36 cellular contexts compared by ENCODE assay signal in the genomic region with DNA sequence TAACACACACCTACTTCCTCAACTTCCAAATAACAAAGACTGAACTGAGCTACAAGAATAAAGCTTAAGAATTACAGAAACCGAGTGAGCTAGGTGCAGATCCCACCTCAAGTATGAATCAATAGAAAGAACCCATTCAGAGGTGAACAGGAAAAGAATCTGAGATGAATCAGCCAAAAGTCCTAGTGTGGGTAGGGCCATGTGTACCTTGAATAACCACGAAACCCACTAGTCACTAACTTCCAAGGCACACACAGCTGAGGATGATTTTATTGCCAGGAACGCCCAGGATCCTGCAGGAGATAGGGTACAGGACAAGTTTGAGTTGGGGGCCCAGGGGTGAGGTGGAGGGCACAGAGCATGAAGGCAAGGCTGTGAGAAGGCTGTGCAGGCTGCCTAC.
"Had no signal": no experiment of that assay in that cellular context is flagged by ENCODE, and none has a peak within 500 bp of the region (broad histone marks: within the 10 kb centered on the region; RNA-seq: fewer than 3 reads in every experiment).

No MANE protein-coding gene starts in this region.

- H3K27ac ChIP-seq: ascending aorta, body of pancreas, brain microvascular endothelial cell, breast epithelium, VCaP had no signal

- H3K27me3 ChIP-seq: ascending aorta, body of pancreas, brain microvascular endothelial cell, breast epithelium had no signal

- H3K36me3 ChIP-seq: ascending aorta, brain microvascular endothelial cell, breast epithelium had no signal

- DNase-seq: activated B cell treated with CpG ODN at 0.5 μM for 24 hours; activated CD4-positive, alpha-beta memory T cell treated with anti-CD3 and anti-CD28 coated beads for 36 hours; activated CD4-positive, alpha-beta T cell treated with anti-CD3 and anti-CD28 coated beads for 4 hours; activated CD4-positive, alpha-beta T cell treated with anti-CD3 and anti-CD28 coated beads, Interleukin-2, amount 10 ng/mL, durations not matched to agents 24 days and 14 days; activated CD4-positive, alpha-beta T cell treated with anti-CD3 and anti-CD28 coated beads, Interleukin-2, amount 50 U/mL, for 1 hour; activated CD4-positive, alpha-beta T cell treated with anti-CD3 and anti-CD28 coated beads, Interleukin-2, amount 50 U/mL, for 4 hours; activated CD4-positive, CD25-positive, alpha-beta regulatory T cell treated with anti-CD3 and anti-CD28 coated beads, Interleukin-2, amount 50 U/mL, for 72 hours; activated CD8-positive, alpha-beta memory T cell treated with anti-CD3 and anti-CD28 coated beads, Interleukin-2, amount 50 U/mL, for 4 hours; activated CD8-positive, alpha-beta T cell treated with anti-CD3 and anti-CD28 coated beads for 36 hours; activated effector memory CD4-positive, alpha-beta T cell treated with anti-CD3 and anti-CD28 coated beads, Interleukin-2, amount 50 U/mL, for 16 hours; activated gamma-delta T cell treated with Interleukin-2 at 50 U/mL for 16 hours; activated naive CD4-positive, alpha-beta T cell; activated naive CD4-positive, alpha-beta T cell treated with anti-CD3 and anti-CD28 coated beads for 36 hours; activated naive CD4-positive, alpha-beta T cell treated with anti-CD3 and anti-CD28 coated beads, Interleukin-2, amount 50 U/mL, for 16 hours; activated naive CD8-positive, alpha-beta T cell treated with anti-CD3 and anti-CD28 coated beads, Interleukin-2, amount 10 ng/mL, durations not matched to agents 7 days and 5 days; activated naive CD8-positive, alpha-beta T cell treated with anti-CD3 and anti-CD28 coated beads, Interleukin-2, amount 50 U/mL, for 24 hours; activated T-cell treated with anti-CD3 and anti-CD28 coated beads for 4 hours; activated T-cell treated with anti-CD3 and anti-CD28 coated beads, Interleukin-2, amount 50 U/mL, for 1 hour; activated T-cell treated with anti-CD3 and anti-CD28 coated beads, Interleukin-2, amount 50 U/mL, for 4 hours; activated T-cell treated with anti-CD3 and anti-CD28 coated beads, Interleukin-2, amount 50 U/mL, for 72 hours; amygdala; anterior cingulate cortex; body of pancreas; brain microvascular endothelial cell; central memory CD4-positive, alpha-beta T cell; T-helper 1 cell; T-helper 2 cell; T-helper 9 cell had no signal

- H3K4me1 ChIP-seq: ascending aorta, body of pancreas, breast epithelium had no signal

- H3K36me3 Mint-ChIP-seq: activated CD4-positive, alpha-beta memory T cell treated with anti-CD3 and anti-CD28 coated beads for 36 hours; activated naive CD4-positive, alpha-beta T cell treated with anti-CD3 and anti-CD28 coated beads, Interleukin-2, amount 50 U/mL, for 72 hours; activated naive CD8-positive, alpha-beta T cell treated with anti-CD3 and anti-CD28 coated beads, Interleukin-2, amount 10 ng/mL, durations not matched to agents 7 days and 5 days had no signal

- H3K4me1 Mint-ChIP-seq: activated B cell treated with CpG ODN at 0.5 μM for 24 hours; activated CD4-positive, alpha-beta T cell treated with anti-CD3 and anti-CD28 coated beads, Interleukin-2, amount 10 ng/mL, durations not matched to agents 24 days and 14 days; activated naive CD8-positive, alpha-beta T cell treated with anti-CD3 and anti-CD28 coated beads, Interleukin-2, amount 10 ng/mL, durations not matched to agents 7 days and 5 days; activated naive CD8-positive, alpha-beta T cell treated with anti-CD3 and anti-CD28 coated beads, Interleukin-2, amount 50 U/mL, for 24 hours; activated T-helper 17 cell treated with anti-CD3 and anti-CD28 coated beads, Interleukin-2, amount 50 U/mL, for 72 hours had no signal

- H3K4me3 Mint-ChIP-seq: activated B cell treated with CpG ODN at 0.5 μM for 24 hours; activated CD4-positive, alpha-beta memory T cell treated with anti-CD3 and anti-CD28 coated beads for 36 hours; activated CD4-positive, alpha-beta T cell treated with anti-CD3 and anti-CD28 coated beads, Interleukin-2, amount 10 ng/mL, durations not matched to agents 24 days and 14 days; activated CD8-positive, alpha-beta T cell treated with anti-CD3 and anti-CD28 coated beads for 36 hours; activated naive CD4-positive, alpha-beta T cell treated with anti-CD3 and anti-CD28 coated beads for 36 hours; activated naive CD8-positive, alpha-beta T cell treated with anti-CD3 and anti-CD28 coated beads, Interleukin-2, amount 10 ng/mL, durations not matched to agents 7 days and 5 days; activated naive CD8-positive, alpha-beta T cell treated with anti-CD3 and anti-CD28 coated beads, Interleukin-2, amount 50 U/mL, for 24 hours; activated T-cell treated with anti-CD3 and anti-CD28 coated beads, Interleukin-2, amount 50 U/mL, for 4 hours; activated T-cell treated with anti-CD3 and anti-CD28 coated beads, Interleukin-2, amount 50 U/mL, for 72 hours; activated T-helper 1 cell treated with anti-CD3 and anti-CD28 coated beads, Interleukin-12 subunit alpha, Interleukin-12 subunit beta, Interleukin-2, Interleukin-4 antibody, amounts not matched to agents 30 ng/mL and 10 ng/mL and 1 ng/mL, durations not matched to agents 14 hours and 24 hours and 36 hours; activated T-helper 17 cell treated with anti-CD3 and anti-CD28 coated beads, Interleukin-2, amount 50 U/mL, for 72 hours; T-helper 1 cell treated with Interleukin-12 subunit alpha and Interleukin-12 subunit beta and Interleukin-4 antibody, amounts not matched to agents 30 μg/mL and 1 μg/mL, for 36 hours; T-helper 2 cell treated with Interferon-gamma antibody and Interleukin-4, amounts not matched to agents 5 μg/mL and 100 μg/mL, for 36 hours had no signal

- ATAC-seq: activated CD8-positive, alpha-beta T cell treated with anti-CD3 and anti-CD28 coated beads for 36 hours; activated naive CD4-positive, alpha-beta T cell treated with anti-CD3 and anti-CD28 coated beads, Interleukin-2, amount 50 U/mL, for 72 hours; activated naive CD8-positive, alpha-beta T cell treated with anti-CD3 and anti-CD28 coated beads, Interleukin-2, amount 50 U/mL, for 24 hours; activated T-cell treated with anti-CD3 and anti-CD28 coated beads, Interleukin-2, amount 50 U/mL, for 4 hours; activated T-cell treated with anti-CD3 and anti-CD28 coated beads, Interleukin-2, amount 50 U/mL, for 72 hours; activated T-helper 17 cell treated with anti-CD3 and anti-CD28 coated beads, Interleukin-2, amount 50 U/mL, for 72 hours; body of pancreas had no signal

- H3K4me3 ChIP-seq: ascending aorta, body of pancreas, breast epithelium had no signal

- H3K9me3 ChIP-seq: ascending aorta, body of pancreas, breast epithelium had no signal

- H3K27ac Mint-ChIP-seq: activated B cell treated with CpG ODN at 0.5 μM for 24 hours; activated CD4-positive, alpha-beta memory T cell treated with anti-CD3 and anti-CD28 coated beads for 36 hours; activated CD4-positive, alpha-beta T cell treated with anti-CD3 and anti-CD28 coated beads, Interleukin-2, amount 10 ng/mL, durations not matched to agents 24 days and 14 days; activated CD8-positive, alpha-beta T cell treated with anti-CD3 and anti-CD28 coated beads for 36 hours; activated naive CD4-positive, alpha-beta T cell treated with anti-CD3 and anti-CD28 coated beads for 36 hours; activated naive CD4-positive, alpha-beta T cell treated with anti-CD3 and anti-CD28 coated beads, Interleukin-2, amount 50 U/mL, for 72 hours; activated naive CD8-positive, alpha-beta T cell treated with anti-CD3 and anti-CD28 coated beads, Interleukin-2, amount 10 ng/mL, durations not matched to agents 7 days and 5 days; activated naive CD8-positive, alpha-beta T cell treated with anti-CD3 and anti-CD28 coated beads, Interleukin-2, amount 50 U/mL, for 24 hours; activated T-cell treated with anti-CD3 and anti-CD28 coated beads, Interleukin-2, amount 50 U/mL, for 72 hours; activated T-helper 1 cell treated with anti-CD3 and anti-CD28 coated beads, Interleukin-12 subunit alpha, Interleukin-12 subunit beta, Interleukin-2, Interleukin-4 antibody, amounts not matched to agents 30 ng/mL and 10 ng/mL and 1 ng/mL, durations not matched to agents 14 hours and 24 hours and 36 hours; activated T-helper 17 cell treated with anti-CD3 and anti-CD28 coated beads, Interleukin-2, amount 50 U/mL, for 72 hours; T-helper 1 cell treated with Interleukin-12 subunit alpha and Interleukin-12 subunit beta and Interleukin-4 antibody, amounts not matched to agents 30 μg/mL and 1 μg/mL, for 36 hours; T-helper 2 cell treated with Interferon-gamma antibody and Interleukin-4, amounts not matched to agents 5 μg/mL and 100 μg/mL, for 36 hours had no signal

- H3K9me3 Mint-ChIP-seq: activated B cell treated with CpG ODN at 0.5 μM for 24 hours had no signal

- H3K27me3 Mint-ChIP-seq: activated B cell treated with CpG ODN at 0.5 μM for 24 hours; activated CD4-positive, alpha-beta memory T cell treated with anti-CD3 and anti-CD28 coated beads for 36 hours; activated CD4-positive, alpha-beta T cell treated with anti-CD3 and anti-CD28 coated beads, Interleukin-2, amount 10 ng/mL, durations not matched to agents 24 days and 14 days; activated CD8-positive, alpha-beta T cell treated with anti-CD3 and anti-CD28 coated beads for 36 hours; activated naive CD8-positive, alpha-beta T cell treated with anti-CD3 and anti-CD28 coated beads, Interleukin-2, amount 10 ng/mL, durations not matched to agents 7 days and 5 days; activated naive CD8-positive, alpha-beta T cell treated with anti-CD3 and anti-CD28 coated beads, Interleukin-2, amount 50 U/mL, for 24 hours; activated T-helper 17 cell treated with anti-CD3 and anti-CD28 coated beads, Interleukin-2, amount 50 U/mL, for 72 hours had no signal
